ENCODE assay signal across 11 cellular contexts in genomic region chr18:58315739-58316215, GRCh38.
A peak's percentile ranks its signal among the peaks of the same experiment; 100 is the strongest.
DNase-seq lines count a peak whose midpoint lies in the region; ATAC-seq and TF ChIP-seq lines count a peak whose summit lies in the region.
"Had no signal": no experiment of that assay in that cellular context is flagged by ENCODE, and none has a peak within 500 bp of the region (broad histone marks: within the 10 kb centered on the region; RNA-seq: fewer than 3 reads in every experiment).

No MANE protein-coding gene starts in this region.

- no peak overlapping the region for H3K27ac Mint-ChIP-seq in stimulated activated naive CD8-positive, alpha-beta T cell treated with anti-CD3 and anti-CD28 coated beads, Interleukin-15, amount 100 ng/mL, for 72 hours
- H3K27ac Mint-ChIP-seq: activated CD4-positive, alpha-beta T cell treated with anti-CD3 and anti-CD28 coated beads, Interleukin-2, amount 10 ng/mL, durations not matched to agents 7 days and 5 days had no signal

- H3K27ac ChIP-seq in adrenal gland (peak overlapping the region in 3 of 5 donors; percentile 82 to 85 (median 85)), rectal smooth muscle tissue (ENCODE audit: low read depth, low read length) (peak overlapping the region; percentile 78)

- H3K36me3 ChIP-seq in adrenal gland (replicated peaks in 1 of 2) = no peaks in the 10 kb centered on the region
- no peaks in the 10 kb centered on the region for H3K36me3 ChIP-seq in rectal smooth muscle tissue (ENCODE audit: control insufficient read depth, insufficient read depth, low read length)

- H3K4me1 Mint-ChIP-seq in stimulated activated naive CD8-positive, alpha-beta T cell treated with anti-CD3 and anti-CD28 coated beads, Interleukin-15, amount 100 ng/mL, for 72 hours = peaks cover 59% of the 10 kb centered on the region

- ATAC-seq in left ventricle myocardium superior = peak; percentile 28
- ATAC-seq in stimulated activated naive CD8-positive, alpha-beta T cell treated with anti-CD3 and anti-CD28 coated beads, Interleukin-15, amount 100 ng/mL, for 72 hours = no peak
- no peak for ATAC-seq in HG02885 (IDR thresholded peaks at IDR 0.05; ENCODE audit: poor library complexity, unreplicated experiment)

- WGBS in adrenal gland, 4 donors = 84 to 86% (median 85%) methylated on average over 15 of the region's 15 CpGs

- intact Hi-C loops in adrenal gland (cut with DNase I) (no loop called here), left ventricle myocardium superior (cut with micrococcal nuclease) (loop anchor here (10.0 kb wide), 1 partner anchor 61 kb away; no protein-coding TSS in a partner anchor)

- TF ChIP-seq CTCF in adrenal gland (IDR thresholded peaks at IDR 0.05) = no peak
- no peak for TF ChIP-seq CTCF in GM10266 (IDR thresholded peaks at IDR 0.05; ENCODE audit: control insufficient read depth, insufficient read depth, low read depth, missing control alignments)

- no peaks in the 10 kb centered on the region for H3K27me3 Mint-ChIP-seq in stimulated activated naive CD8-positive, alpha-beta T cell treated with anti-CD3 and anti-CD28 coated beads, Interleukin-15, amount 100 ng/mL, for 72 hours

- H3K4me3 Mint-ChIP-seq in stimulated activated naive CD8-positive, alpha-beta T cell treated with anti-CD3 and anti-CD28 coated beads, Interleukin-15, amount 100 ng/mL, for 72 hours = no peak overlapping the region
- H3K4me3 Mint-ChIP-seq: activated CD4-positive, alpha-beta T cell treated with anti-CD3 and anti-CD28 coated beads, Interleukin-2, amount 10 ng/mL, durations not matched to agents 7 days and 5 days had no signal

- TF ChIP-seq POLR2A in adrenal gland (IDR thresholded peaks at IDR 0.05) = no peak

- DNase-seq in Daoy (ENCODE audit: low read depth) (peak; percentile 51), adrenal gland (peak in 4 of 7 donors; percentile 27 to 72 (median 49)), left ventricle myocardium superior (peak; percentile 52), GM10266 (ENCODE audit: extremely low spot score) (no peak), HK-2 (ENCODE audit: unreplicated experiment) (no peak)
- no peak for DNase-seq in stimulated activated naive CD8-positive, alpha-beta T cell treated with anti-CD3 and anti-CD28 coated beads, Interleukin-15, amount 100 ng/mL, for 72 hours
- DNase-seq: activated CD4-positive, alpha-beta T cell treated with anti-CD3 and anti-CD28 coated beads, Interleukin-2, amount 10 ng/mL, durations not matched to agents 7 days and 5 days; aorta; NCI-H2081 had no signal

- no peak overlapping the region for H3K4me3 ChIP-seq in adrenal gland
- no peak overlapping the region for H3K4me3 ChIP-seq in rectal smooth muscle tissue (ENCODE audit: low read length)

- no peak overlapping the region for H3K9ac ChIP-seq in rectal smooth muscle tissue (ENCODE audit: low read length)

- no peaks in the 10 kb centered on the region for H3K27me3 ChIP-seq in adrenal gland
- no peaks in the 10 kb centered on the region for H3K27me3 ChIP-seq in rectal smooth muscle tissue (ENCODE audit: control insufficient read depth, insufficient read depth, low read length)

- H3K9me3 Mint-ChIP-seq in stimulated activated naive CD8-positive, alpha-beta T cell treated with anti-CD3 and anti-CD28 coated beads, Interleukin-15, amount 100 ng/mL, for 72 hours = no peaks in the 10 kb centered on the region
- H3K9me3 Mint-ChIP-seq: activated CD4-positive, alpha-beta T cell treated with anti-CD3 and anti-CD28 coated beads, Interleukin-2, amount 10 ng/mL, durations not matched to agents 7 days and 5 days had no signal

- H3K9me3 ChIP-seq in adrenal gland (replicated peaks in 1 of 3) = no peaks in the 10 kb centered on the region

- H3K4me1 ChIP-seq in adrenal gland (replicated peaks in 1 of 2) (peaks cover 15 to 20% of the 10 kb centered on the region in 2 donors), rectal smooth muscle tissue (ENCODE audit: control insufficient read depth, insufficient read depth, low read length) (peaks cover 9% of the 10 kb centered on the region)

Comparison
In these comparisons a context has a peak if more than half of its experiments do, and no peak if none do; other contexts are left out.
1. DNase-seq: peak in Daoy (single experiment), adrenal gland (4 of 7) and left ventricle myocardium superior (single experiment); none in stimulated activated naive CD8-positive, alpha-beta T cell treated with anti-CD3 and anti-CD28 coated beads, Interleukin-15, amount 100 ng/mL, for 72 hours (0 of 2), GM10266 (single experiment) and HK-2 (single experiment).